ENCODE assay signal across 8 cellular contexts in genomic region chr19:17306285-17306714, GRCh38. TPM values are rescaled to one million over a fixed set of nuclear protein-coding genes. Genes with fewer than 3 reads are reported as not detected.
DNase-seq lines count a peak whose midpoint lies in the region; ATAC-seq and TF ChIP-seq lines count a peak whose summit lies in the region.

No MANE protein-coding gene starts in this region.

- TF ChIP-seq CTCF in AG04450 (IDR thresholded peaks at IDR 0.05; ENCODE audit: low read depth, low read length) (no peak), brain (conservative IDR thresholded peaks at IDR 0.05) (no peak)

- peak overlapping the region; percentile 87 to 95 (median 94) for H3K27ac Mint-ChIP-seq in brain

- H3K4me1 Mint-ChIP-seq in brain: peaks cover 73% of the 10 kb centered on the region

- peaks cover 10% of the 10 kb centered on the region for H3K36me3 Mint-ChIP-seq in brain

- POLR2A ChIA-PET in AG04450 (lab: Yijun Ruan, JAX): interaction anchor here (0.5 to 0.6 kb wide), 2 partner anchors 21 to 740 kb away, joined by 4 to 6 read pairs; no protein-coding TSS in a partner anchor

- H3K27ac ChIP-seq in AG04450 (ENCODE audit: low read depth, low read length) (peak overlapping the region; percentile 77), HUES48 (ENCODE audit: low read depth, low read length) (peak overlapping the region; percentile 86)

- H3K27me3 Mint-ChIP-seq in brain: peaks cover 10% of the 10 kb centered on the region

- peak overlapping the region; percentile 81 for H3K4me3 ChIP-seq in AG04450 (ENCODE audit: low read depth, low read length)
- H3K4me3 ChIP-seq in HUES48 (ENCODE audit: low read depth, low read length): peak overlapping the region; percentile 82

- no peaks in the 10 kb centered on the region for H3K9me3 Mint-ChIP-seq in brain

- no peak for DNase-seq in AG04450 (ENCODE audit: low read depth, low spot score)
- DNase-seq in midbrain (lab: John Stamatoyannopoulos, UW): peak; percentile 51
- DNase-seq in T1000 (lab: John Stamatoyannopoulos, UW): no peak
- no peak for DNase-seq in activated CD8-positive, alpha-beta memory T cell treated with anti-CD3 and anti-CD28 coated beads for 24 hours

- H3K9ac ChIP-seq in HUES48 (ENCODE audit: low read depth, low read length): peak overlapping the region; percentile 80

- ATAC-seq in GM21515 (IDR thresholded peaks at IDR 0.05; ENCODE audit: unreplicated experiment) (no peak), HG03045 (IDR thresholded peaks at IDR 0.05; ENCODE audit: unreplicated experiment) (no peak)

- CTCF ChIA-PET in AG04450 (lab: Charles Lee): interaction anchor here (1.0 to 2.1 kb wide), 2 partner anchors 24 to 84 kb away, joined by 4 to 5 read pairs; no protein-coding TSS in a partner anchor

- peak overlapping the region; percentile 89 to 95 (median 93) for H3K4me3 Mint-ChIP-seq in brain

- H3K36me3 ChIP-seq in HUES48 (ENCODE audit: control insufficient read depth, insufficient read depth, low read length): peaks cover 4% of the 10 kb centered on the region; the same call in 1 of the 2 replicates

- H3K9me3 ChIP-seq in AG04450 (ENCODE audit: control insufficient read depth, insufficient read depth, low read length): peaks cover 4% of the 10 kb centered on the region; the same call in 1 of the 2 replicates
- no peaks in the 10 kb centered on the region for H3K9me3 ChIP-seq in HUES48 (ENCODE audit: control insufficient read depth, insufficient read depth, low read length)

- peaks cover 26% of the 10 kb centered on the region for H3K4me1 ChIP-seq in HUES48 (ENCODE audit: control insufficient read depth, insufficient read depth, low read length)

- no peaks in the 10 kb centered on the region for H3K27me3 ChIP-seq in AG04450 (ENCODE audit: control insufficient read depth, insufficient read depth, low read length)
- H3K27me3 ChIP-seq in HUES48 (ENCODE audit: control insufficient read depth, insufficient read depth, low read length): no peaks in the 10 kb centered on the region

RNA-seq across cellular contexts. Expression of gene MRPL34, which starts 0.6 kb away (rescaled TPM):
- polyA plus RNA-seq in AG04450 (2011; rRNA removed): 23.2 and 24.3 TPM in 2 replicates
- 6.3 and 8.6 TPM in 2 replicates for polyA minus RNA-seq in AG04450 (2011; rRNA and poly(A)+ RNA removed)
- 125 TPM for polyA plus RNA-seq in brain (ENCODE audit: insufficient read depth, low read depth, low replicate concordance)

RNA-seq across cellular contexts. Expression of gene DDA1, which starts 3.1 kb away (rescaled TPM):
- polyA plus RNA-seq in AG04450 (2011; rRNA removed) (38.7 and 40.7 TPM in 2 replicates), brain (ENCODE audit: insufficient read depth, low read depth, low replicate concordance) (61.4 TPM)
- 18.2 and 27.8 TPM in 2 replicates for polyA minus RNA-seq in AG04450 (2011; rRNA and poly(A)+ RNA removed)

RNA-seq across cellular contexts. Expression of gene ABHD8, which starts 3.1 kb away (rescaled TPM):
- 6.1 and 8.6 TPM in 2 replicates for polyA plus RNA-seq in AG04450 (2011; rRNA removed)
- polyA minus RNA-seq in AG04450 (2011; rRNA and poly(A)+ RNA removed): 5.2 and 6.4 TPM in 2 replicates
- 45.7 TPM for polyA plus RNA-seq in brain (ENCODE audit: insufficient read depth, low read depth, low replicate concordance)

RNA-seq across cellular contexts. Expression of gene ANKLE1, which starts 24.6 kb away (rescaled TPM):
- 0.33 and 0.36 TPM in 2 replicates for polyA plus RNA-seq in AG04450 (2011; rRNA removed)
- polyA minus RNA-seq in AG04450 (2011; rRNA and poly(A)+ RNA removed): 0.32 and 0.43 TPM in 2 replicates
- 0.42 TPM for polyA plus RNA-seq in brain (ENCODE audit: insufficient read depth, low read depth, low replicate concordance)

RNA-seq across cellular contexts. Expression of gene ANO8, which starts 28.4 kb away (rescaled TPM):
- 1.8 and 2.0 TPM in 2 replicates for polyA plus RNA-seq in AG04450 (2011; rRNA removed)
- polyA minus RNA-seq in AG04450 (2011; rRNA and poly(A)+ RNA removed): 2.2 and 2.5 TPM in 2 replicates
- 14.9 TPM for polyA plus RNA-seq in brain (ENCODE audit: insufficient read depth, low read depth, low replicate concordance)
